In the genomic region with DNA sequence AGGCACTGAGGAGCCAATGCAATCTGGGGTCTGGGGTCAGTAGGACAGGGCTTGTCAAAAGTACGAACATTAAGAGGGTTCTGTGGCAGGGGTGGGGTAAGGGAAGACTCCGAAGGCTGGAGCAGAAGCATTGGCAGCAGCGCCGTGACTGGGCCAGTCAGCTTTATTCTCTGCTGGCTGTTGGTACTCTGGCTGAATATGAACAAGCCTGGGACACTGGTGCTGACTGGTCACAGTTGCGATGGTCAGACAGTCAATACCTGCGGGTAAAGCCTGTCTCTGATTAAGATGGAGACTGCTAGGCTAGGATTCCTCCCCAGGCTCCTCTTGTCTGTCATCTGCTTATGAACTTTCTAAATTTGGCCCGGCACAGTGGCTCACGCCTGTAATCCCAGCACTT, we compare ENCODE assay signal across 13 cellular contexts. TPM values are rescaled to one million over a fixed set of nuclear protein-coding genes. Genes with fewer than 3 reads are reported as not detected.
"Had no signal": no experiment of that assay in that cellular context is flagged by ENCODE, and none has a peak within 500 bp of the region (broad histone marks: within the 10 kb centered on the region; RNA-seq: fewer than 3 reads in every experiment).

No MANE protein-coding gene starts in this region.

- H3K9me3 ChIP-seq: lower lobe of right lung, psoas muscle had no signal

- H3K4me3 ChIP-seq: lower lobe of right lung, psoas muscle had no signal

- H3K27ac ChIP-seq: psoas muscle had no signal

- ATAC-seq: lower lobe of right lung; naive thymus-derived CD8-positive, alpha-beta T cell; psoas muscle; stimulated activated naive CD8-positive, alpha-beta T cell treated with anti-CD3 and anti-CD28 coated beads, Interleukin-15, amount 100 ng/mL, for 72 hours; T-helper 17 cell; WTC11 had no signal

- DNase-seq: activated CD4-positive, alpha-beta T cell treated with anti-CD3 and anti-CD28 coated beads, Interleukin-2, amount 10 ng/mL, durations not matched to agents 24 days and 14 days; activated CD8-positive, alpha-beta memory T cell treated with anti-CD3 and anti-CD28 coated beads for 24 hours; activated naive CD4-positive, alpha-beta T cell treated with anti-CD3 and anti-CD28 coated beads for 36 hours; hypothalamus; kidney glomerular epithelial cell; lower lobe of right lung; naive thymus-derived CD8-positive, alpha-beta T cell; nucleus accumbens; psoas muscle; stimulated activated CD4-positive, alpha-beta T cell treated with anti-CD3 and anti-CD28 coated beads, Interleukin-4, amount 100 ng/mL, for 24 hours; stimulated activated naive CD8-positive, alpha-beta T cell treated with anti-CD3 and anti-CD28 coated beads, Interleukin-15, amount 100 ng/mL, for 72 hours; T-helper 17 cell had no signal

- H3K36me3 ChIP-seq: lower lobe of right lung had no signal

RNA-seq across cellular contexts. Expression of a gene that starts 24.3 kb away (rescaled TPM):
- polyA plus RNA-seq: naive thymus-derived CD8-positive, alpha-beta T cell had no signal
